ENCODE assay signal across 27 cellular contexts in the genomic region with DNA sequence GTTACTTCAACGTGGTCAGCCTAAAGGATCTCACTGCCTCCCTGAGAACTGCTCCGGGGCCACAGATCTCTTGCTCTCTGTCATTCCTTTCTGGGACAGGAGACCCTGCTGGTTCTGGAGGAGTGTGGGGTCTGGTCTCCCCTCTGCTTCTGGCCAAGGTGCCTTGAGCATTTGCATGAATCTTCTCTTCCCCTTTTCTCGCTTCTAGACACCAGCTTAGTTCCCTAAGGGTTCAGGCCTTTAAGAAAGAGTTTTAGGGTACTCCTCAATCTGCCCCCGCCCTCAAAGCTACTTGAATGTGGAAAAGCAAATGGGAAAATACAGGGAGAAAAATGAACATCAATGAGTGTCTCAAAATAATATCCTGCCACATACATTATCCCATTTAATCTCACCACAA.
"Had no signal": no experiment of that assay in that cellular context is flagged by ENCODE, and none has a peak within 500 bp of the region (broad histone marks: within the 10 kb centered on the region; RNA-seq: fewer than 3 reads in every experiment).

No MANE protein-coding gene starts in this region.

- DNase-seq: activated CD4-positive, alpha-beta memory T cell treated with anti-CD3 and anti-CD28 coated beads, Interleukin-2, amount 10 ng/mL, durations not matched to agents 7 days and 5 days; activated CD4-positive, alpha-beta T cell treated with anti-CD3 and anti-CD28 coated beads, Interleukin-2, amount 10 ng/mL, durations not matched to agents 24 days and 14 days; activated CD4-positive, CD25-positive, alpha-beta regulatory T cell; activated CD8-positive, alpha-beta memory T cell treated with anti-CD3 and anti-CD28 coated beads, Interleukin-2, amount 10 ng/mL, durations not matched to agents 7 days and 5 days; brain microvascular endothelial cell; central memory CD4-positive, alpha-beta T cell; dorsolateral prefrontal cortex; effector memory CD8-positive, alpha-beta T cell; glutamatergic neuron; immature natural killer cell; lower lobe of right lung; naive thymus-derived CD8-positive, alpha-beta T cell; nucleus accumbens; posterior cingulate gyrus; retina; stimulated activated CD4-positive, alpha-beta T cell treated with anti-CD3 and anti-CD28 coated beads, Interleukin-2, amount 100 ng/mL, for 48 hours; stimulated activated CD8-positive, alpha-beta memory T cell treated with anti-CD3 and anti-CD28 coated beads, Interleukin-4, amount 100 ng/mL, for 48 hours; stimulated activated naive CD4-positive, alpha-beta T cell; T-helper 17 cell; upper lobe of left lung had no signal

- H3K27ac Mint-ChIP-seq: activated CD4-positive, alpha-beta memory T cell treated with anti-CD3 and anti-CD28 coated beads, Interleukin-2, amount 10 ng/mL, durations not matched to agents 7 days and 5 days; activated CD4-positive, alpha-beta T cell treated with anti-CD3 and anti-CD28 coated beads, Interleukin-2, amount 10 ng/mL, durations not matched to agents 24 days and 14 days; activated CD8-positive, alpha-beta memory T cell treated with anti-CD3 and anti-CD28 coated beads, Interleukin-2, amount 10 ng/mL, durations not matched to agents 7 days and 5 days; activated naive CD4-positive, alpha-beta T cell treated with anti-CD3 and anti-CD28 coated beads, Interleukin-2, amount 50 U/mL, for 72 hours; activated T-helper 17 cell treated with anti-CD3 and anti-CD28 coated beads, Interleukin-2, amount 50 U/mL, for 72 hours; effector memory CD8-positive, alpha-beta T cell; naive thymus-derived CD8-positive, alpha-beta T cell; T-helper 17 cell had no signal

- H3K4me3 Mint-ChIP-seq: activated CD4-positive, alpha-beta memory T cell treated with anti-CD3 and anti-CD28 coated beads, Interleukin-2, amount 10 ng/mL, durations not matched to agents 7 days and 5 days; activated CD4-positive, alpha-beta T cell treated with anti-CD3 and anti-CD28 coated beads, Interleukin-2, amount 10 ng/mL, durations not matched to agents 24 days and 14 days; activated CD8-positive, alpha-beta memory T cell treated with anti-CD3 and anti-CD28 coated beads, Interleukin-2, amount 10 ng/mL, durations not matched to agents 7 days and 5 days; activated T-helper 17 cell treated with anti-CD3 and anti-CD28 coated beads, Interleukin-2, amount 50 U/mL, for 72 hours; effector memory CD8-positive, alpha-beta T cell; mesothelial cell of epicardium; naive thymus-derived CD8-positive, alpha-beta T cell; T-helper 17 cell had no signal

- H3K27ac ChIP-seq: brain microvascular endothelial cell, hepatocyte, lower lobe of right lung, thoracic aorta, upper lobe of left lung had no signal

- H3K9me3 ChIP-seq: lower lobe of right lung, thoracic aorta, upper lobe of left lung had no signal

- H3K4me2 ChIP-seq: hepatocyte had no signal

- H3K27me3 Mint-ChIP-seq: activated CD8-positive, alpha-beta memory T cell treated with anti-CD3 and anti-CD28 coated beads, Interleukin-2, amount 10 ng/mL, durations not matched to agents 7 days and 5 days; activated T-helper 17 cell treated with anti-CD3 and anti-CD28 coated beads, Interleukin-2, amount 50 U/mL, for 72 hours had no signal

- H3K9me3 Mint-ChIP-seq: activated CD4-positive, alpha-beta memory T cell treated with anti-CD3 and anti-CD28 coated beads, Interleukin-2, amount 10 ng/mL, durations not matched to agents 7 days and 5 days; activated CD4-positive, alpha-beta T cell treated with anti-CD3 and anti-CD28 coated beads, Interleukin-2, amount 10 ng/mL, durations not matched to agents 24 days and 14 days; activated naive CD4-positive, alpha-beta T cell treated with anti-CD3 and anti-CD28 coated beads, Interleukin-2, amount 50 U/mL, for 72 hours; activated T-helper 17 cell treated with anti-CD3 and anti-CD28 coated beads, Interleukin-2, amount 50 U/mL, for 72 hours; effector memory CD8-positive, alpha-beta T cell; immature natural killer cell; naive thymus-derived CD8-positive, alpha-beta T cell had no signal

- H2AFZ ChIP-seq: hepatocyte had no signal

- H3K36me3 ChIP-seq: brain microvascular endothelial cell, lower lobe of right lung, thoracic aorta, upper lobe of left lung had no signal

- H3K36me3 Mint-ChIP-seq: activated CD8-positive, alpha-beta memory T cell treated with anti-CD3 and anti-CD28 coated beads, Interleukin-2, amount 10 ng/mL, durations not matched to agents 7 days and 5 days; activated naive CD4-positive, alpha-beta T cell treated with anti-CD3 and anti-CD28 coated beads, Interleukin-2, amount 50 U/mL, for 72 hours; naive thymus-derived CD8-positive, alpha-beta T cell had no signal

- H3K4me1 Mint-ChIP-seq: activated T-helper 17 cell treated with anti-CD3 and anti-CD28 coated beads, Interleukin-2, amount 50 U/mL, for 72 hours; T-helper 17 cell had no signal

- H3K79me2 ChIP-seq: hepatocyte had no signal

- H3K4me3 ChIP-seq: dorsolateral prefrontal cortex, hepatocyte, lower lobe of right lung, thoracic aorta, upper lobe of left lung had no signal

- H3K27me3 ChIP-seq: brain microvascular endothelial cell, dorsolateral prefrontal cortex, hepatocyte, upper lobe of left lung had no signal

- ATAC-seq: activated CD8-positive, alpha-beta memory T cell treated with anti-CD3 and anti-CD28 coated beads, Interleukin-2, amount 10 ng/mL, durations not matched to agents 7 days and 5 days; activated naive CD4-positive, alpha-beta T cell treated with anti-CD3 and anti-CD28 coated beads, Interleukin-2, amount 50 U/mL, for 72 hours; activated T-helper 17 cell treated with anti-CD3 and anti-CD28 coated beads, Interleukin-2, amount 50 U/mL, for 72 hours; effector memory CD8-positive, alpha-beta T cell; esophagus mucosa; left lobe of liver; lower lobe of right lung; naive thymus-derived CD8-positive, alpha-beta T cell; T-helper 17 cell had no signal
